In the genomic region with DNA sequence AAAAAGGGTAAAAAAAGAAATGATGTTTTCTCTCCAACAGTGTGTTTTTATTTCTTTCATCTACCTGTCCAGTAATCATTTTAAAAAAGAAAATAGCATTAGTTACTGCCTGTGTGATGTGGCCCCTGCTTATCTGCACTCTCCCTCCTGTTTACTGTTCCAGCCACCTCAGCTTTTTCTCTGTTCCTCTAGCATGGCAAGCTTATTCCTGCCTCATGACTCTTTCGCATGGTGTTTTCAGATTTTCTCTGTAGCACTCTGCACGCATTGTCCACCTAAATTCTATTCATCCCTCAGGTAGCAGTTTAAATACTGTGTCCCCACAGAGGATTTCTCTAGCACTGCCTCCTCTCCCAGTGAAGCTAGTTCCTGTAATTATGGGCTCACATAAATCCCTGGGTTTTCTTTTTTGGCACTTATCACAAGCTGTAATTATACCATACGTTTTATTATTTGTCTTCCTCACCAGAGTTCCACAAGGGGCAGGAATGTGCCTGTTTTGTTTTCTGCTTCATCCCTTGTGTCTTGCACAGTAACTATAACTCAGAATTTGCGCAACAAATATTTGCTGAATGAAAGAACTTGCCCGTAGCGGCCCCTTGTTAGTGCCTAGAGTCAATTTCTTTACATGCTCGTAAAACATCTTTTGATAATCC, we compare ENCODE assay signal across 11 cellular contexts. TPM values are rescaled to one million over a fixed set of nuclear protein-coding genes. Genes with fewer than 3 reads are reported as not detected.
DNase-seq lines count a peak whose midpoint lies in the region; TF ChIP-seq lines count a peak whose summit lies in the region.
"Had no signal": no experiment of that assay in that cellular context is flagged by ENCODE, and none has a peak within 500 bp of the region (broad histone marks: within the 10 kb centered on the region; RNA-seq: fewer than 3 reads in every experiment).

No MANE protein-coding gene starts in this region.

- peak; percentile 2; the same call in 1 of the 2 replicates for TF ChIP-seq CTCF in AG09319 (IDR thresholded peaks at IDR 0.05; ENCODE audit: low read depth, low read length)

- H2AFZ ChIP-seq in GM23248: no peak overlapping the region

- in situ Hi-C loops in GM23248 (cut with MboI): no loop called here

- no peaks in the 10 kb centered on the region for H4K20me1 ChIP-seq in GM23248 (ENCODE audit: insufficient read depth)

- DNase-seq in AG09319 (ENCODE audit: extremely low read depth, low read depth): peak; percentile 7
- peak; percentile 41 for DNase-seq in GM23248
- peak; percentile 18 for DNase-seq in NCI-H774 (lab: John Stamatoyannopoulos, UW)
- DNase-seq in iris pigment epithelial cell (ENCODE audit: low read depth): peak; percentile 59
- DNase-seq in NCI-H2171 (lab: John Stamatoyannopoulos, UW): no peak
- DNase-seq in NAMALWA (ENCODE audit: low spot score): no peak
- no peak for DNase-seq in RPMI8226
- no peak for DNase-seq in putamen (ENCODE audit: low spot score)
- DNase-seq: activated CD4-positive, alpha-beta T cell treated with anti-CD3 and anti-CD28 coated beads, Interleukin-2, amount 50 U/mL, for 1 hour; mesendoderm; stimulated activated naive CD8-positive, alpha-beta T cell treated with anti-CD3 and anti-CD28 coated beads, Interleukin-15, amount 100 ng/mL, for 72 hours had no signal

- H3F3A ChIP-seq in GM23248 (ENCODE audit: insufficient read depth): no peaks in the 10 kb centered on the region; the same call in 1 of the 2 replicates

- no peaks in the 10 kb centered on the region for H3K9me2 ChIP-seq in GM23248 (ENCODE audit: insufficient read depth)

- 74 to 79% methylated on average over 7 of the region's 7 CpGs for WGBS in GM23248 (ENCODE audit: low coverage in 1 of 2, low lambda C conversion rate in 2 of 2, missing lambda C conversion rate in 2 of 2), 2 experiments

- H3K36me3 ChIP-seq in GM23248 (ENCODE audit: low read depth): no peaks in the 10 kb centered on the region

- no peak overlapping the region for H3K27ac ChIP-seq in GM23248

- no peak overlapping the region for H3K9ac ChIP-seq in GM23248

- no peaks in the 10 kb centered on the region for H3K79me2 ChIP-seq in GM23248 (ENCODE audit: insufficient read depth)

- H3K4me1 ChIP-seq in GM23248 (ENCODE audit: insufficient read depth): no peaks in the 10 kb centered on the region

- H3K9me3 ChIP-seq in GM23248 (ENCODE audit: low read depth): no peaks in the 10 kb centered on the region

- H3K4me2 ChIP-seq in GM23248 (ENCODE audit: unreplicated experiment): no peak overlapping the region

- H3K27me3 ChIP-seq in GM23248 (replicated peaks; ENCODE audit: insufficient read depth): no peaks in the 10 kb centered on the region

- H3K4me3 ChIP-seq in GM23248: no peak overlapping the region

RNA-seq across cellular contexts. Expression of gene LRIG2, which starts 51.4 kb away (rescaled TPM):
- total RNA-seq in GM23248 (2014; rRNA removed; shearing (Covaris generic)): 5.2 and 6.3 TPM in 2 replicates
- polyA plus RNA-seq in GM23248 (2016; fragmentation: Nextera tagmentation; extraction: Ambion mirVana): 3.7 and 4.1 TPM in 2 replicates

Comparison
In these comparisons a context has a peak if more than half of its experiments do, and no peak if none do; other contexts are left out.
1. DNase-seq: peak in AG09319 (single experiment), GM23248 (single experiment), NCI-H774 (single experiment) and iris pigment epithelial cell (single experiment); none in NCI-H2171 (single experiment), NAMALWA (single experiment), RPMI8226 (single experiment) and putamen (single experiment).